Comparison of ENCODE assay signal across 31 cellular contexts in genomic region chr17:58144801-58145200, GRCh38. TPM values are rescaled to one million over a fixed set of nuclear protein-coding genes. Genes with fewer than 3 reads are reported as not detected.
"Had no signal": no experiment of that assay in that cellular context is flagged by ENCODE, and none has a peak within 500 bp of the region (broad histone marks: within the 10 kb centered on the region; RNA-seq: fewer than 3 reads in every experiment).

No MANE protein-coding gene starts in this region.

- H3K36me3 ChIP-seq: colonic mucosa, esophagus muscularis mucosa, esophagus squamous epithelium, gastrocnemius medialis, gastroesophageal sphincter, heart left ventricle, heart right ventricle had no signal

- H3K27ac ChIP-seq: colonic mucosa, coronary artery, dorsolateral prefrontal cortex, epithelial cell of prostate, esophagus muscularis mucosa, esophagus squamous epithelium, foreskin keratinocyte, gastrocnemius medialis, gastroesophageal sphincter, heart left ventricle, heart right ventricle had no signal

- H3K4me1 ChIP-seq: colonic mucosa, esophagus muscularis mucosa, esophagus squamous epithelium, foreskin keratinocyte, gastrocnemius medialis, gastroesophageal sphincter, heart left ventricle, heart right ventricle had no signal

- DNase-seq: colonic mucosa; cortex of kidney; dermis blood vessel endothelial cell; dorsolateral prefrontal cortex; effector CD4-positive, alpha-beta T cell; effector CD8-positive, alpha-beta T cell; effector memory CD4-positive, alpha-beta T cell; effector memory CD8-positive, alpha-beta T cell; endodermal cell; erythroblast; esophagus squamous epithelium; foreskin fibroblast; foreskin keratinocyte; foreskin melanocyte; gastrocnemius medialis; glutamatergic neuron; head of caudate nucleus; heart left ventricle; heart right ventricle had no signal

- H3K4me1 Mint-ChIP-seq: endodermal cell had no signal

- ATAC-seq: effector memory CD8-positive, alpha-beta T cell; esophagus mucosa; foreskin keratinocyte; gastrocnemius medialis; gastroesophageal sphincter; heart left ventricle; heart right ventricle had no signal

- H3K4me3 ChIP-seq: colonic mucosa, coronary artery, dorsolateral prefrontal cortex, esophagus muscularis mucosa, esophagus squamous epithelium, gastrocnemius medialis, gastroesophageal sphincter, heart left ventricle, heart right ventricle had no signal

- H3K27ac Mint-ChIP-seq: dendritic cell treated with granulocyte-macrophage colony-stimulating factor and Interleukin-4, amounts not matched to agents 40 ng/mL and 50 ng/mL, for 4 days; effector memory CD8-positive, alpha-beta T cell; endodermal cell had no signal

- FAIRE-seq: colon, endometrium, endothelial cell of umbilical vein, frontal cortex had no signal

- H3K4me3 Mint-ChIP-seq: dendritic cell treated with granulocyte-macrophage colony-stimulating factor and Interleukin-4, amounts not matched to agents 40 ng/mL and 50 ng/mL, for 4 days; effector memory CD8-positive, alpha-beta T cell; endodermal cell had no signal

- H3K9me3 ChIP-seq: colonic mucosa had no signal

RNA-seq across cellular contexts. Expression of gene OR4D1, which starts 3.4 kb away (rescaled TPM):
- polyA plus RNA-seq: endothelial cell of umbilical vein, fibroblast of lung, foreskin keratinocyte, heart left ventricle, heart right ventricle had no signal

RNA-seq across cellular contexts. Expression of gene OR4D2, which starts 22.0 kb away (rescaled TPM):
- polyA plus RNA-seq: endothelial cell of umbilical vein, esophagus, fibroblast of lung, foreskin keratinocyte, heart left ventricle, heart right ventricle had no signal

RNA-seq across cellular contexts. Expression of gene EPX, which starts 47.7 kb away (rescaled TPM):
- polyA plus RNA-seq: endothelial cell of umbilical vein, esophagus, fibroblast of lung, foreskin keratinocyte, heart left ventricle, heart right ventricle had no signal
